In genomic region chr16:29744541-29745101, GRCh38 we compare ENCODE assay signal across 11 cellular contexts. TPM values are rescaled to one million over a fixed set of nuclear protein-coding genes. Genes with fewer than 3 reads are reported as not detected.
DNase-seq lines count a peak whose midpoint lies in the region; ATAC-seq, FAIRE-seq and TF ChIP-seq lines count a peak whose summit lies in the region.
"Had no signal": no experiment of that assay in that cellular context is flagged by ENCODE, and none has a peak within 500 bp of the region (broad histone marks: within the 10 kb centered on the region; RNA-seq: fewer than 3 reads in every experiment).

No MANE protein-coding gene starts in this region.

- ATAC-seq in activated T-cell treated with anti-CD3 and anti-CD28 coated beads, Interleukin-2, amount 50 U/mL, for 4 hours = peak in 1 of 2 donors; percentile 5
- ATAC-seq in GM21717 (IDR thresholded peaks at IDR 0.05; ENCODE audit: unreplicated experiment) = no peak

- 88% methylated on average over 20 of the region's 20 CpGs; no CpG with 5 or more reads in 1 of the 2 experiments for WGBS in H1 (ENCODE audit: extremely low coverage in 1 of 2, insufficient coverage in 1 of 2, insufficient read length in 1 of 2, insufficient replicate concordance in 2 of 2, low coverage in 1 of 2, low lambda C conversion rate in 2 of 2, missing lambda C conversion rate in 1 of 2), 2 experiments
- WGBS in stomach, 5 donors = 76 to 88% (median 82%) methylated on average over 18 to 20 of the region's 20 CpGs

- CTCF ChIA-PET in H1 (lab: Charles Lee; ENCODE audit: partially characterized antibody) = interaction anchor here (1.2 to 1.7 kb wide), 2 partner anchors 23 to 53 kb away, joined by 3 read pairs; no protein-coding TSS in a partner anchor

- H3K4me1 ChIP-seq in Peyer's patch (peaks cover 0 to 32% (median 17%) of the 10 kb centered on the region in 4 donors), H1 (replicated peaks in 1 of 4; ENCODE audit: control insufficient read depth in 3 of 4, insufficient read depth in 4 of 4, low read length in 3 of 4) (peaks cover 0 to 4% (median 2%) of the 10 kb centered on the region in 4 experiments; a peak in 4 of 7 replicates), stomach (peaks cover 0 to 18% (median 4%) of the 10 kb centered on the region in 4 donors)

- 0 out of 2 replicates have a peak, but pooled peaks cover 2% of the 10 kb centered on the region for H3K79me1 ChIP-seq in H1 (ENCODE audit: low read depth, low read length)

- H2BK5ac ChIP-seq in H1 (ENCODE audit: low read depth, low read length) = no peak overlapping the region

- H2BK120ac ChIP-seq in H1 (replicated peaks; ENCODE audit: low read depth, low read length) = no peak overlapping the region

- peaks cover 12 to 17% of the 10 kb centered on the region in 2 experiments for H4K20me1 ChIP-seq in H1 (replicated peaks in 1 of 2; ENCODE audit: control insufficient read depth in 1 of 2, insufficient read depth in 2 of 2, low read length in 2 of 2)

- H3K27me3 ChIP-seq in Peyer's patch = no peaks in the 10 kb centered on the region
- no peaks in the 10 kb centered on the region for H3K27me3 ChIP-seq in H1 (replicated peaks in 1 of 4; ENCODE audit: control insufficient read depth in 3 of 4, extremely low read depth in 1 of 4, insufficient read depth in 3 of 4, low read length in 3 of 4)
- H3K27me3 ChIP-seq in stomach = no peaks in the 10 kb centered on the region
- H3K27me3 ChIP-seq in dorsolateral prefrontal cortex = no peaks in the 10 kb centered on the region

- H3K27ac ChIP-seq in Peyer's patch = peak overlapping the region; percentile 8 to 92 (median 79)
- no peak overlapping the region for H3K27ac ChIP-seq in H1 (ENCODE audit: low read depth, low read length)
- H3K27ac ChIP-seq in stomach = peak overlapping the region in 3 of 5 donors; percentile 61 to 81 (median 72)
- no peak overlapping the region for H3K27ac ChIP-seq in dorsolateral prefrontal cortex

- H4K8ac ChIP-seq in H1 (ENCODE audit: extremely low read depth, insufficient read depth, low read length) = peak overlapping the region; percentile 72; the same call in 1 of the 2 replicates

- no peak overlapping the region for H3K18ac ChIP-seq in H1 (ENCODE audit: extremely low read depth, low read length)

- H3K27me3 Mint-ChIP-seq in activated T-cell treated with anti-CD3 and anti-CD28 coated beads, Interleukin-2, amount 50 U/mL, for 4 hours (ENCODE audit: low read depth) = no peaks in the 10 kb centered on the region

- H3K9me3 Mint-ChIP-seq in activated T-cell treated with anti-CD3 and anti-CD28 coated beads, Interleukin-2, amount 50 U/mL, for 4 hours = no peaks in the 10 kb centered on the region

- TF ChIP-seq CTCF in Peyer's patch (IDR thresholded peaks at IDR 0.05) = no peak
- no peak for TF ChIP-seq CTCF in H1 (IDR thresholded peaks at IDR 0.05; ENCODE audit: control extremely low read depth in 1 of 3, insufficient read depth in 1 of 3, low read depth in 1 of 3, low read length in 3 of 3)
- TF ChIP-seq CTCF in stomach (IDR thresholded peaks at IDR 0.05) = no peak
- TF ChIP-seq CTCF in dorsolateral prefrontal cortex (IDR thresholded peaks at IDR 0.05 in 54 of 56, conservative IDR thresholded peaks at IDR 0.05 in 2 of 56; ENCODE audit: low read depth in 1 of 56, partially characterized antibody in 56 of 56) = no peak

- FAIRE-seq in H1 (lab: Jason Lieb, UNC) = no peak
- FAIRE-seq: endothelial cell of umbilical vein, G401.6 had no signal

- TF ChIP-seq EP300 in H1 (IDR thresholded peaks at IDR 0.05; ENCODE audit: borderline replicate concordance in 1 of 2, low read depth in 2 of 2, low read length in 2 of 2) (no peak), stomach (IDR thresholded peaks at IDR 0.05) (no peak)

- H3K79me2 ChIP-seq in H1 (ENCODE audit: control insufficient read depth in 1 of 2, insufficient read depth in 2 of 2, low read length in 2 of 2) = no peaks in the 10 kb centered on the region

- TF ChIP-seq POLR2A in Peyer's patch (IDR thresholded peaks at IDR 0.05) (no peak), H1 (IDR thresholded peaks at IDR 0.05; ENCODE audit: control extremely low read depth in 1 of 2, low read depth in 2 of 2, low read length in 2 of 2) (peak in 1 of 2 experiments; percentile 47; a peak in 2 of 3 replicates), stomach (IDR thresholded peaks at IDR 0.05) (no peak)

- no peak overlapping the region for H2AK5ac ChIP-seq in H1 (ENCODE audit: low read depth, low read length)

- intact Hi-C loops in stomach (cut with DNase I; ENCODE audit: low total_unique reads) (no loop called here), dorsolateral prefrontal cortex (cut with DNase I) (no loop called here)

- POLR2A ChIA-PET in H1 (lab: Charles Lee; ENCODE audit: partially characterized antibody) = interaction anchor here (0.6 to 4.0 kb wide), 18 partner anchors 10 to 655 kb away, joined by 3 to 25 read pairs (median 6); partner anchors contain the start of genes KIF22 and ZG16

- H2BK20ac ChIP-seq in H1 (ENCODE audit: low read length) = no peak overlapping the region

- TF ChIP-seq RAD21 in H1 (IDR thresholded peaks at IDR 0.05 in 1 of 2, conservative IDR thresholded peaks at IDR 0.05 in 1 of 2; ENCODE audit: low read depth in 2 of 2, low read length in 2 of 2) = no peak

- no peak overlapping the region for H4K5ac ChIP-seq in H1 (ENCODE audit: insufficient read length, low read depth, low read length)

- no peak overlapping the region for H4K91ac ChIP-seq in H1 (replicated peaks; ENCODE audit: insufficient read length, low read length)

- no peak overlapping the region for H3K4me2 ChIP-seq in H1 (ENCODE audit: insufficient read depth in 1 of 2, low read depth in 2 of 2, low read length in 2 of 2)

- DNase-seq in activated T-cell treated with anti-CD3 and anti-CD28 coated beads, Interleukin-2, amount 50 U/mL, for 4 hours = no peak
- DNase-seq in activated T-cell treated with anti-CD3 and anti-CD28 coated beads, Interleukin-2, amount 50 U/mL, for 1 hour = no peak
- DNase-seq in Peyer's patch = peak in 1 of 3 donors; percentile 40
- DNase-seq in H1 (ENCODE audit: low read depth in 1 of 2, low spot score in 2 of 2) = no peak
- no peak for DNase-seq in stomach
- no peak for DNase-seq in activated effector memory CD4-positive, alpha-beta T cell treated with anti-CD3 and anti-CD28 coated beads, Interleukin-2, amount 50 U/mL, for 16 hours
- no peak for DNase-seq in dorsolateral prefrontal cortex
- DNase-seq: NCI-H1436 treated with DMSO at 0.1 percent for 48 hours had no signal

- H3K23ac ChIP-seq in H1 (ENCODE audit: insufficient read length) = no peak overlapping the region

- no peak overlapping the region for H2AFZ ChIP-seq in H1 (ENCODE audit: low read length)

- H3K56ac ChIP-seq in H1 (replicated peaks; ENCODE audit: insufficient read length, low read depth, low read length) = no peak overlapping the region

- no peak overlapping the region for H3K4ac ChIP-seq in H1 (replicated peaks; ENCODE audit: insufficient read length, low read depth, low read length)

- H2BK12ac ChIP-seq in H1 (ENCODE audit: low read depth, low read length) = no peak overlapping the region

- no peak overlapping the region for H3K14ac ChIP-seq in H1 (ENCODE audit: insufficient read length)

- H3K9me3 ChIP-seq in Peyer's patch (no peaks in the 10 kb centered on the region), H1 (ENCODE audit: insufficient read depth in 2 of 2, low read depth in 1 of 2, low read length in 1 of 2) (peaks cover 8 to 9% of the 10 kb centered on the region in 2 experiments; a peak in 2 of 4 replicates), stomach (no peaks in the 10 kb centered on the region)

- peaks cover 3% of the 10 kb centered on the region; the same call in 1 of the 2 replicates for H3K23me2 ChIP-seq in H1 (ENCODE audit: low read depth, low read length)

- H2BK15ac ChIP-seq in H1 (ENCODE audit: low read length) = no peak overlapping the region

- H3K4me3 ChIP-seq in Peyer's patch = peak overlapping the region; percentile 47 to 66 (median 54)
- H3K4me3 ChIP-seq in H1 (ENCODE audit: extremely low read depth in 1 of 4, insufficient read depth in 2 of 4, low read depth in 3 of 4, low read length in 4 of 4) = no peak overlapping the region
- peak overlapping the region; percentile 28 to 51 (median 46) for H3K4me3 ChIP-seq in stomach
- peak overlapping the region in 2 of 59 donors; percentile 51 to 52 for H3K4me3 ChIP-seq in dorsolateral prefrontal cortex

- H3K36me3 Mint-ChIP-seq in activated T-cell treated with anti-CD3 and anti-CD28 coated beads, Interleukin-2, amount 50 U/mL, for 4 hours (ENCODE audit: insufficient read depth) = peaks cover 27% of the 10 kb centered on the region

- peaks cover 84% of the 10 kb centered on the region for H3K4me1 Mint-ChIP-seq in activated T-cell treated with anti-CD3 and anti-CD28 coated beads, Interleukin-2, amount 50 U/mL, for 4 hours (ENCODE audit: low read depth)

- H3K36me3 ChIP-seq in Peyer's patch (no peaks in the 10 kb centered on the region), H1 (ENCODE audit: control insufficient read depth in 2 of 4, insufficient read depth in 4 of 4, low read length in 3 of 4) (peaks cover 0 to 8% (median 0%) of the 10 kb centered on the region in 4 experiments; a peak in 2 of 8 replicates), stomach (no peaks in the 10 kb centered on the region)

- H3K9ac ChIP-seq in H1 (replicated peaks in 1 of 4; ENCODE audit: extremely low read depth in 1 of 4, low read depth in 3 of 4, low read length in 3 of 4) = no peak overlapping the region; a peak in 1 of 7 replicates

- peak overlapping the region; percentile 91 for H3K4me3 Mint-ChIP-seq in activated T-cell treated with anti-CD3 and anti-CD28 coated beads, Interleukin-2, amount 50 U/mL, for 4 hours

RNA-seq across cellular contexts. Expression of gene C16orf54, which starts 1.2 kb away (rescaled TPM):
- 1 to 10 TPM; 6.8 to 8.8 (median 7.2) TPM for total RNA-seq in activated T-cell treated with anti-CD3 and anti-CD28 coated beads, Interleukin-2, amount 50 U/mL, for 4 hours
- 1 to 10 TPM; 2.2 to 9.9 (median 3.6) TPM for total RNA-seq in Peyer's patch
- total RNA-seq in H1 (2021; fragmentation: NEBNext Ultra II Directional; extraction: Animal tissue kit (Norgen Biotek cat#: 25700)) = not detected in 2 replicates
- polyA plus RNA-seq in H1 (2011; rRNA removed) = not detected in 2 replicates
- not detected for polyA plus RNA-seq in H1 (2011; cell fraction: cytosol; rRNA removed)
- not detected for polyA plus RNA-seq in H1 (2011; cell fraction: nucleus; rRNA removed)
- polyA plus RNA-seq in H1 (2012, experiment 1 of 2) = 4.4 to 8.4 TPM (median 5.1 TPM) in 4 replicates
- polyA plus RNA-seq in H1 (2012, experiment 2 of 2) = 2.9 TPM
- polyA plus RNA-seq in H1 (2013, experiment 1 of 2) = not detected
- not detected for polyA plus RNA-seq in H1 (2013, experiment 2 of 2)
- polyA minus RNA-seq in H1 (2011; rRNA and poly(A)+ RNA removed) = not detected in 2 replicates
- polyA minus RNA-seq in H1 (2011; cell fraction: cytosol; rRNA and poly(A)+ RNA removed) = not detected
- polyA minus RNA-seq in H1 (2011; cell fraction: nucleus; rRNA and poly(A)+ RNA removed) = not detected
- total RNA-seq in stomach = 1 to 10 TPM in 2 of 5 donors, under 1 TPM in 1, not detected in 2; 0.37 to 3.5 (median 2.3) TPM
- polyA plus RNA-seq in stomach = under 1 TPM; 0.48 to 1.00 (median 0.92) TPM
- total RNA-seq in dorsolateral prefrontal cortex = 1 to 10 TPM in 9 of 120 experiments, under 1 TPM in 99, not detected in 12; 0.17 to 1.3 (median 0.45) TPM
- total RNA-seq: endothelial cell of umbilical vein had no signal
- polyA plus RNA-seq: endothelial cell of umbilical vein had no signal

RNA-seq across cellular contexts. Expression of gene ZG16, which starts 33.4 kb away (rescaled TPM):
- total RNA-seq in activated T-cell treated with anti-CD3 and anti-CD28 coated beads, Interleukin-2, amount 50 U/mL, for 4 hours = under 1 TPM in 1 of 3 donors, not detected in 2; 0.05 TPM
- total RNA-seq in Peyer's patch (100 to 1,000 TPM in 3 of 4 donors, 1 to 10 TPM in 1; 9.9 to 585 (median 158) TPM), stomach (10 to 100 TPM in 1 of 5 donors, 1 to 10 TPM in 1, not detected in 3; 1.1 to 33.6 TPM), dorsolateral prefrontal cortex (not detected)
- not detected in 2 replicates for total RNA-seq in H1 (2021; fragmentation: NEBNext Ultra II Directional; extraction: Animal tissue kit (Norgen Biotek cat#: 25700))
- polyA plus RNA-seq in H1 (2011; rRNA removed) (not detected in 2 replicates), stomach (under 1 TPM in 1 of 3 donors, not detected in 2; 0.76 TPM)
- not detected for polyA plus RNA-seq in H1 (2011; cell fraction: cytosol; rRNA removed)
- not detected for polyA plus RNA-seq in H1 (2011; cell fraction: nucleus; rRNA removed)
- polyA plus RNA-seq in H1 (2012, experiment 1 of 2) = not detected in 4 replicates
- not detected for polyA plus RNA-seq in H1 (2012, experiment 2 of 2)
- polyA plus RNA-seq in H1 (2013, experiment 1 of 2) = not detected
- polyA plus RNA-seq in H1 (2013, experiment 2 of 2) = not detected
- 0.09 TPM in 1 of 2 replicates, not detected in the other for polyA minus RNA-seq in H1 (2011; rRNA and poly(A)+ RNA removed)
- not detected for polyA minus RNA-seq in H1 (2011; cell fraction: cytosol; rRNA and poly(A)+ RNA removed)
- not detected for polyA minus RNA-seq in H1 (2011; cell fraction: nucleus; rRNA and poly(A)+ RNA removed)
- total RNA-seq: endothelial cell of umbilical vein had no signal
- polyA plus RNA-seq: endothelial cell of umbilical vein had no signal

RNA-seq across cellular contexts. Expression of gene KIF22, which starts 45.9 kb away (rescaled TPM):
- total RNA-seq in activated T-cell treated with anti-CD3 and anti-CD28 coated beads, Interleukin-2, amount 50 U/mL, for 4 hours = 10 to 100 TPM; 73.5 to 82.2 (median 79.7) TPM
- total RNA-seq in Peyer's patch = 100 to 1,000 TPM in 2 of 4 donors, 10 to 100 TPM in 2; 31.9 to 157 (median 72.8) TPM
- total RNA-seq in H1 (2021; fragmentation: NEBNext Ultra II Directional; extraction: Animal tissue kit (Norgen Biotek cat#: 25700)) = 142 and 145 TPM in 2 replicates
- 139 and 161 TPM in 2 replicates for polyA plus RNA-seq in H1 (2011; rRNA removed)
- polyA plus RNA-seq in H1 (2011; cell fraction: cytosol; rRNA removed) = 178 TPM
- polyA plus RNA-seq in H1 (2011; cell fraction: nucleus; rRNA removed) = 343 TPM
- polyA plus RNA-seq in H1 (2012, experiment 1 of 2) = 136 to 146 TPM (median 138 TPM) in 4 replicates
- polyA plus RNA-seq in H1 (2012, experiment 2 of 2) = 121 TPM
- polyA plus RNA-seq in H1 (2013, experiment 1 of 2) = 91.3 TPM
- polyA plus RNA-seq in H1 (2013, experiment 2 of 2) = 83.2 TPM
- polyA minus RNA-seq in H1 (2011; rRNA and poly(A)+ RNA removed) = 234 and 269 TPM in 2 replicates
- polyA minus RNA-seq in H1 (2011; cell fraction: cytosol; rRNA and poly(A)+ RNA removed) = 97.8 TPM
- 174 TPM for polyA minus RNA-seq in H1 (2011; cell fraction: nucleus; rRNA and poly(A)+ RNA removed)
- total RNA-seq in stomach = 100 to 1,000 TPM in 1 of 5 donors, 10 to 100 TPM in 4; 11.1 to 229 (median 26.8) TPM
- polyA plus RNA-seq in stomach = 10 to 100 TPM; 53.6 to 88.5 (median 59.2) TPM
- 10 to 100 TPM; 10.5 to 31.6 (median 21.6) TPM for total RNA-seq in dorsolateral prefrontal cortex

Comparison
In these comparisons a context has a peak if more than half of its experiments do, and no peak if none do; other contexts are left out.
1. H3K27ac ChIP-seq: peak in Peyer's patch (4 of 4) and stomach (3 of 5); none in H1 (single experiment) and dorsolateral prefrontal cortex (0 of 59).
2. H3K4me3 ChIP-seq: peak in Peyer's patch (4 of 4) and stomach (4 of 4); none in H1 (0 of 4).